ENCODE assay signal across 8 cellular contexts in the genomic region with DNA sequence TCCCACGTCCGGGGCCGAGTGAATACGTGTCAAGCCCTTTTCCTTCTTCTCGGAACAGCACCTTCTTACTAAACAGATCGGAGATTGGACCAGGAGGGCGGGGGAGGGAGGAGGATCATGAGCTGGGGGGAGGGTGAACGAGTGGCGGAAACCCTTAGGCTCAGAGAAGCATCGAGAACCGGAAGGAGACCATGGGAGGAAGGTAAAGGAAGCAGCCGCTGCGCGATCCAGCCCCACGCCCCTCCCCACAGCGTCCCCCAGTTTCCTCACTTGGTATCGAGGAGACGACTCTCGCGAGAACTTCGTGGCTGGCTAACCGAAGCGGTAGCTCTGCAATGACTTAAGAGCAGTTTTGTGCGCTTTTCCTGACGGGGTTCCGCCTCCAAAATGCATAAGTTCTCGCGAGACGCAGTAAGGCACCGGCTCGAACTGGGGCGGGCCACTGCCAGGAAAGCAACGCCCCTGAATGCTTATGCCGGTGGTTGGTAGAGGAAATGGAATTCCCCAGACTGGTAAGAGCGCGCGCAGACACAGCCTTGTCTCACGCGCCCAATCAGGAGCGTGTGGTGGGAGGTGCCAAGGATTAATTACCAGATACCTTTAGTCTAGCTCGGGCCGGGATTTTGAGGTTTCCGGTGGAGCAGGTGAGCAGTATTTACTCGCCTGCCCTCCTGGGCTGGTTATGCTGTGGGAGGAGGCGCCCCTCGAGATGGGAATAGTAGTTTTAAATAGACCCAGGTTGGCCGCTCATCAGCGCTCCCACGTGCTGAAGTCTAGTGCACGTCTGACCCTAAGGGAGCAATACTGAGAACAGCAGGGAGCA. TPM values are rescaled to one million over a fixed set of nuclear protein-coding genes. Genes with fewer than 3 reads are reported as not detected.
A peak's percentile ranks its signal among the peaks of the same experiment; 100 is the strongest.
DNase-seq lines count a peak whose midpoint lies in the region; ATAC-seq and TF ChIP-seq lines count a peak whose summit lies in the region.

No MANE protein-coding gene starts in this region.

- WGBS in liver, result under 1% methylated on average over 50 of the region's 50 CpGs

- peaks cover 35% of the 10 kb centered on the region for H3K4me1 ChIP-seq in CD4-positive, alpha-beta memory T cell (ENCODE audit: insufficient read depth, low read length)
- H3K4me1 ChIP-seq in duodenal mucosa (ENCODE audit: control insufficient read depth in 1 of 2, insufficient read depth in 2 of 2, low read length in 2 of 2) (peaks cover 25 to 28% of the 10 kb centered on the region in 2 donors), liver (ENCODE audit: control insufficient read depth in 4 of 4, insufficient read depth in 4 of 4, low read length in 3 of 4) (peaks cover 2 to 22% (median 13%) of the 10 kb centered on the region in 4 donors)

- H3K36me3 ChIP-seq in CD4-positive, alpha-beta memory T cell (ENCODE audit: insufficient read depth, low read length), result no peaks in the 10 kb centered on the region
- peaks cover 0 to 5% of the 10 kb centered on the region in 2 donors for H3K36me3 ChIP-seq in duodenal mucosa (ENCODE audit: control insufficient read depth in 1 of 2, insufficient read depth in 2 of 2, low read length in 2 of 2)
- H3K36me3 ChIP-seq in liver (ENCODE audit: control insufficient read depth in 4 of 4, insufficient read depth in 3 of 4, low read depth in 1 of 4, low read length in 3 of 4), result peaks cover 0 to 2% (median 0%) of the 10 kb centered on the region in 4 donors

- intact Hi-C loops in CD4-positive, alpha-beta memory T cell (cut with micrococcal nuclease), result loop anchor here (1.0 to 5.0 kb wide), 16 partner anchors 8 to 1481 kb away; a partner anchor contains a TSS

- peak; percentile 84 for ATAC-seq in GM19452 (IDR thresholded peaks at IDR 0.05; ENCODE audit: unreplicated experiment)
- ATAC-seq in HG03571 (IDR thresholded peaks at IDR 0.05; ENCODE audit: unreplicated experiment), result peak; percentile 71

- H3K4me3 ChIP-seq in CD4-positive, alpha-beta memory T cell (ENCODE audit: low read length in 2 of 2), result peak overlapping the region; percentile 96 to 97
- H3K4me3 ChIP-seq in duodenal mucosa (ENCODE audit: low read depth in 1 of 2, low read length in 2 of 2) (peak overlapping the region; percentile 76 to 95), liver (ENCODE audit: low read depth in 1 of 3, low read length in 3 of 3) (peak overlapping the region; percentile 78 to 99 (median 98))

- peak overlapping the region; percentile 100 for H3K27ac ChIP-seq in CD4-positive, alpha-beta memory T cell (ENCODE audit: low read depth, low read length)
- H3K27ac ChIP-seq in duodenal mucosa (ENCODE audit: low read depth, low read length) (peak overlapping the region; percentile 100), liver (ENCODE audit: low read depth in 1 of 2, low read length in 2 of 2) (peak overlapping the region; percentile 100)

- CTCF ChIA-PET in CD4-positive, alpha-beta memory T cell (lab: Charles Lee; ENCODE audit: partially characterized antibody), result interaction anchor here (0.9 to 2.9 kb wide), 20 partner anchors 9 to 483 kb away, joined by 3 to 22 read pairs (median 4); a partner anchor contains a TSS

- H3K4me1 Mint-ChIP-seq in CD4-positive, alpha-beta memory T cell, result peaks cover 20 to 37% (median 27%) of the 10 kb centered on the region in 4 donors

- peaks cover 7 to 13% of the 10 kb centered on the region in 2 donors for H3K36me3 Mint-ChIP-seq in CD4-positive, alpha-beta memory T cell

- POLR2A ChIA-PET in CD4-positive, alpha-beta memory T cell (lab: Charles Lee; ENCODE audit: partially characterized antibody), result interaction anchor here (0.7 to 15.4 kb wide), 53 partner anchors 8 to 1483 kb away, joined by 3 to 409 read pairs (median 6); a partner anchor contains a TSS

- H3K27me3 Mint-ChIP-seq in CD4-positive, alpha-beta memory T cell, result peaks cover 0 to 2% of the 10 kb centered on the region in 2 donors

- H3K9ac ChIP-seq in duodenal mucosa (ENCODE audit: low read depth in 1 of 2, low read length in 2 of 2) (peak overlapping the region; percentile 99), liver (ENCODE audit: low read depth in 1 of 2, low read length in 2 of 2) (peak overlapping the region; percentile 99 to 100)

- H3K9me3 Mint-ChIP-seq in CD4-positive, alpha-beta memory T cell, result peaks cover 0 to 4% (median 0%) of the 10 kb centered on the region in 8 donors

- H3K27me3 ChIP-seq in CD4-positive, alpha-beta memory T cell (ENCODE audit: insufficient read depth, low read length), result no peaks in the 10 kb centered on the region
- no peaks in the 10 kb centered on the region for H3K27me3 ChIP-seq in duodenal mucosa (ENCODE audit: control insufficient read depth in 1 of 2, insufficient read depth in 2 of 2, low read length in 2 of 2)
- no peaks in the 10 kb centered on the region for H3K27me3 ChIP-seq in liver (ENCODE audit: control insufficient read depth in 4 of 4, insufficient read depth in 4 of 4, low read length in 3 of 4)

- no peak for TF ChIP-seq CTCF in liver (IDR thresholded peaks at IDR 0.05; ENCODE audit: low read depth, low read length, missing input control)

- no peak overlapping the region for H3K4me3 Mint-ChIP-seq in CD4-positive, alpha-beta memory T cell

- TF ChIP-seq RAD21 in liver (IDR thresholded peaks at IDR 0.05), result peak; percentile 49 to 54

- H3K27ac Mint-ChIP-seq in CD4-positive, alpha-beta memory T cell, result no peak overlapping the region

- DNase-seq in CD4-positive, alpha-beta memory T cell, result peak; percentile 97 to 100 (median 100)
- DNase-seq in NCI-H774 (lab: John Stamatoyannopoulos, UW), result peak; percentile 90
- peak; percentile 98 to 99 for DNase-seq in activated CD4-positive, alpha-beta T cell treated with anti-CD3 and anti-CD28 coated beads, Interleukin-2, amount 50 U/mL, for 48 hours
- DNase-seq in stimulated activated CD4-positive, alpha-beta T cell treated with anti-CD3 and anti-CD28 coated beads, Interleukin-4, amount 100 ng/mL, for 1 hour, result peak; percentile 98

- no peaks in the 10 kb centered on the region for H3K9me3 ChIP-seq in CD4-positive, alpha-beta memory T cell (ENCODE audit: control insufficient read depth in 1 of 2, low read length in 2 of 2)
- H3K9me3 ChIP-seq in duodenal mucosa (ENCODE audit: control insufficient read depth in 1 of 2, low read length in 2 of 2) (no peaks in the 10 kb centered on the region), liver (ENCODE audit: control insufficient read depth in 4 of 4, low read length in 3 of 4) (no peaks in the 10 kb centered on the region)

TF ChIP-seq in liver, 16 proteins besides CTCF, POLR2A, EP300 and RAD21 (continues in another document):
- peak; percentile 81 for TF ChIP-seq YY1 (IDR thresholded peaks at IDR 0.05)
- TF ChIP-seq, protein P1, sequence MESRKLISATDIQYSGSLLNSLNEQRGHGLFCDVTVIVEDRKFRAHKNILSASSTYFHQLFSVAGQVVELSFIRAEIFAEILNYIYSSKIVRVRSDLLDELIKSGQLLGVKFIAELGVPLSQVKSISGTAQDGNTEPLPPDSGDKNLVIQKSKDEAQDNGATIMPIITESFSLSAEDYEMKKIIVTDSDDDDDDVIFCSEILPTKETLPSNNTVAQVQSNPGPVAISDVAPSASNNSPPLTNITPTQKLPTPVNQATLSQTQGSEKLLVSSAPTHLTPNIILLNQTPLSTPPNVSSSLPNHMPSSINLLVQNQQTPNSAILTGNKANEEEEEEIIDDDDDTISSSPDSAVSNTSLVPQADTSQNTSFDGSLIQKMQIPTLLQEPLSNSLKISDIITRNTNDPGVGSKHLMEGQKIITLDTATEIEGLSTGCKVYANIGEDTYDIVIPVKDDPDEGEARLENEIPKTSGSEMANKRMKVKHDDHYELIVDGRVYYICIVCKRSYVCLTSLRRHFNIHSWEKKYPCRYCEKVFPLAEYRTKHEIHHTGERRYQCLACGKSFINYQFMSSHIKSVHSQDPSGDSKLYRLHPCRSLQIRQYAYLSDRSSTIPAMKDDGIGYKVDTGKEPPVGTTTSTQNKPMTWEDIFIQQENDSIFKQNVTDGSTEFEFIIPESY (IDR thresholded peaks at IDR 0.05), result peak; percentile 100
- peak; percentile 6 for TF ChIP-seq FOXA2 (IDR thresholded peaks at IDR 0.05)
- peak; percentile 58 to 65 for TF ChIP-seq RXRA (IDR thresholded peaks at IDR 0.05)
- peak; percentile 18 to 54 for TF ChIP-seq HNF4A (conservative IDR thresholded peaks at IDR 0.05)
- peak; percentile 62 to 89 for TF ChIP-seq GABPA (IDR thresholded peaks at IDR 0.05 in 1 of 2, conservative IDR thresholded peaks at IDR 0.05 in 1 of 2)
- no peak for TF ChIP-seq HNF4G (IDR thresholded peaks at IDR 0.05)
- TF ChIP-seq EGR1 (IDR thresholded peaks at IDR 0.05; ENCODE audit: low read depth in 2 of 2), result peak; percentile 40 to 60
- TF ChIP-seq, protein P2, sequence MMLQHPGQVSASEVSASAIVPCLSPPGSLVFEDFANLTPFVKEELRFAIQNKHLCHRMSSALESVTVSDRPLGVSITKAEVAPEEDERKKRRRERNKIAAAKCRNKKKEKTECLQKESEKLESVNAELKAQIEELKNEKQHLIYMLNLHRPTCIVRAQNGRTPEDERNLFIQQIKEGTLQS (IDR thresholded peaks at IDR 0.05), result no peak

RNA-seq across cellular contexts. Expression of a gene that starts 0.5 kb away (rescaled TPM):
- 100 to 1,000 TPM; 337 to 339 TPM for total RNA-seq in CD4-positive, alpha-beta memory T cell
- polyA plus RNA-seq in CD4-positive, alpha-beta memory T cell, result 100 to 1,000 TPM; 473 to 768 TPM
- total RNA-seq in liver, result 100 to 1,000 TPM; 166 to 231 TPM
- 100 to 1,000 TPM; 133 to 134 TPM for polyA plus RNA-seq in liver

RNA-seq across cellular contexts. Expression of a gene that starts 40.9 kb away (rescaled TPM):
- 10 to 100 TPM; 18.5 to 22.0 TPM for total RNA-seq in CD4-positive, alpha-beta memory T cell
- 10 to 100 TPM; 31.2 to 54.9 TPM for polyA plus RNA-seq in CD4-positive, alpha-beta memory T cell
- 10 to 100 TPM; 31.5 to 70.5 TPM for total RNA-seq in liver
- polyA plus RNA-seq in liver, result 10 to 100 TPM; 39.3 to 83.2 TPM

Comparison
In these comparisons a context has a peak if more than half of its experiments do, and no peak if none do; other contexts are left out.
1. Peak in every context shown above with its lines: DNase-seq, ATAC-seq, H3K4me3 ChIP-seq and H3K27ac ChIP-seq.